8 cellular contexts compared by ENCODE assay signal in the genomic region with DNA sequence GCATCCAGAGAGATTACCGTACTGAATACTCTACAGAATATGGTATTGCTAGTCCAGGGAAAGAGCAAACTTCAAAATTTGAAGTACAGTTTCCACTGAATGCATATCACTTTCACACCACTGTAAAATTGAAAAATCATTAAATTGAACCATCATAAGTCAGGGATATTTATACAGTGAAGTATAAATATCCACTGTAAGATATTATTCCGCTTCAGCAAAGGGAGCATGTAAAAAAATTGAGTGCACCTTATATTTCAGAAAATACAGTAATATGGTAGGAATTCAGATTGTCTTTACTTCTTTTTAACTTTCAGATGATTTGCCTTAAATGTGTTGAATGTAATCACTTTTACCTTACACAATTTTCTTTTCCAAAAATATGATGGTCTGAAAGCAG.
"Had no signal": no experiment of that assay in that cellular context is flagged by ENCODE, and none has a peak within 500 bp of the region (broad histone marks: within the 10 kb centered on the region; RNA-seq: fewer than 3 reads in every experiment).

No MANE protein-coding gene starts in this region.

- ATAC-seq: GM12878 had no signal

- H3K4me3 ChIP-seq: GM12878 had no signal

- DNase-seq: GDM1, GF-D8 had no signal

- FAIRE-seq: G401.6, GM12878, GM12891, GM12892, GM18507, GM19239 had no signal
